In genomic region chr22:39559456-39560105, GRCh38 we compare ENCODE assay signal across 8 cellular contexts. TPM values are rescaled to one million over a fixed set of nuclear protein-coding genes. Genes with fewer than 3 reads are reported as not detected.
A peak's percentile ranks its signal among the peaks of the same experiment; 100 is the strongest.
DNase-seq lines count a peak whose midpoint lies in the region; ATAC-seq and TF ChIP-seq lines count a peak whose summit lies in the region.

No MANE protein-coding gene starts in this region.

- H3K27me3 Mint-ChIP-seq in T-helper 17 cell = peaks cover 34% of the 10 kb centered on the region
- H3K27me3 Mint-ChIP-seq in activated CD8-positive, alpha-beta memory T cell treated with anti-CD3 and anti-CD28 coated beads, Interleukin-2, amount 10 ng/mL, durations not matched to agents 7 days and 5 days = peaks cover 44% of the 10 kb centered on the region
- peaks cover 13% of the 10 kb centered on the region for H3K27me3 Mint-ChIP-seq in activated naive CD4-positive, alpha-beta T cell treated with anti-CD3 and anti-CD28 coated beads for 36 hours (ENCODE audit: low read depth)

- H3K27ac Mint-ChIP-seq in T-helper 17 cell = no peak overlapping the region
- H3K27ac Mint-ChIP-seq in activated CD8-positive, alpha-beta memory T cell treated with anti-CD3 and anti-CD28 coated beads, Interleukin-2, amount 10 ng/mL, durations not matched to agents 7 days and 5 days = no peak overlapping the region
- no peak overlapping the region for H3K27ac Mint-ChIP-seq in activated naive CD4-positive, alpha-beta T cell treated with anti-CD3 and anti-CD28 coated beads for 36 hours

- no peak overlapping the region for H3K4me3 ChIP-seq in AG04450 (ENCODE audit: low read depth, low read length)

- TF ChIP-seq CTCF in AG04450 (IDR thresholded peaks at IDR 0.05; ENCODE audit: low read depth, low read length) = peak; percentile 42
- peak; percentile 74 for TF ChIP-seq CTCF in GM12872 (IDR thresholded peaks at IDR 0.05; ENCODE audit: insufficient read depth, low read depth, low read length)
- peak; percentile 52 for TF ChIP-seq CTCF in foreskin keratinocyte (conservative IDR thresholded peaks at IDR 0.05)

- no peak overlapping the region for H3K27ac ChIP-seq in AG04450 (ENCODE audit: low read depth, low read length)
- H3K27ac ChIP-seq in foreskin keratinocyte = no peak overlapping the region

- peak overlapping the region; percentile 51 for H3K4me3 Mint-ChIP-seq in T-helper 17 cell
- H3K4me3 Mint-ChIP-seq in activated CD8-positive, alpha-beta memory T cell treated with anti-CD3 and anti-CD28 coated beads, Interleukin-2, amount 10 ng/mL, durations not matched to agents 7 days and 5 days = no peak overlapping the region
- no peak overlapping the region for H3K4me3 Mint-ChIP-seq in activated naive CD4-positive, alpha-beta T cell treated with anti-CD3 and anti-CD28 coated beads for 36 hours

- no peak for DNase-seq in AG04450 (ENCODE audit: low read depth, low spot score)
- DNase-seq in T-helper 17 cell = no peak
- DNase-seq in foreskin keratinocyte = no peak
- no peak for DNase-seq in NOMO-1 (lab: John Stamatoyannopoulos, UW; ENCODE audit: unreplicated experiment in 2 of 2)
- DNase-seq in activated CD8-positive, alpha-beta memory T cell treated with anti-CD3 and anti-CD28 coated beads, Interleukin-2, amount 10 ng/mL, durations not matched to agents 7 days and 5 days = no peak
- no peak for DNase-seq in activated naive CD4-positive, alpha-beta T cell treated with anti-CD3 and anti-CD28 coated beads for 36 hours

- intact Hi-C loops in activated naive CD4-positive, alpha-beta T cell treated with anti-CD3 and anti-CD28 coated beads for 36 hours (cut with micrococcal nuclease) = loop anchor here (5.0 kb wide), 1 partner anchor 463 kb away; no protein-coding TSS in a partner anchor

- no peaks in the 10 kb centered on the region for H3K9me3 Mint-ChIP-seq in activated CD8-positive, alpha-beta memory T cell treated with anti-CD3 and anti-CD28 coated beads, Interleukin-2, amount 10 ng/mL, durations not matched to agents 7 days and 5 days (ENCODE audit: low read depth)
- H3K9me3 Mint-ChIP-seq in activated naive CD4-positive, alpha-beta T cell treated with anti-CD3 and anti-CD28 coated beads for 36 hours = no peaks in the 10 kb centered on the region

- H3K27me3 ChIP-seq in AG04450 (ENCODE audit: control insufficient read depth, insufficient read depth, low read length) = peaks cover 56% of the 10 kb centered on the region
- H3K27me3 ChIP-seq in foreskin keratinocyte = peaks cover 61% of the 10 kb centered on the region

- H3K4me1 Mint-ChIP-seq in T-helper 17 cell = peaks cover 14% of the 10 kb centered on the region
- peaks cover 6% of the 10 kb centered on the region for H3K4me1 Mint-ChIP-seq in activated CD8-positive, alpha-beta memory T cell treated with anti-CD3 and anti-CD28 coated beads, Interleukin-2, amount 10 ng/mL, durations not matched to agents 7 days and 5 days
- H3K4me1 Mint-ChIP-seq in activated naive CD4-positive, alpha-beta T cell treated with anti-CD3 and anti-CD28 coated beads for 36 hours (ENCODE audit: low read depth) = peaks cover 4% of the 10 kb centered on the region

- peaks cover 2% of the 10 kb centered on the region for H3K36me3 Mint-ChIP-seq in T-helper 17 cell (ENCODE audit: low read depth)
- peaks cover 1% of the 10 kb centered on the region for H3K36me3 Mint-ChIP-seq in activated CD8-positive, alpha-beta memory T cell treated with anti-CD3 and anti-CD28 coated beads, Interleukin-2, amount 10 ng/mL, durations not matched to agents 7 days and 5 days
- H3K36me3 Mint-ChIP-seq in activated naive CD4-positive, alpha-beta T cell treated with anti-CD3 and anti-CD28 coated beads for 36 hours (ENCODE audit: low read depth) = no peaks in the 10 kb centered on the region

- H3K9me3 ChIP-seq in AG04450 (ENCODE audit: control insufficient read depth, insufficient read depth, low read length) (peaks cover 2% of the 10 kb centered on the region; the same call in 1 of the 2 replicates), T-helper 17 cell (ENCODE audit: control insufficient read depth, low read length, poor library complexity, severe bottlenecking) (no peaks in the 10 kb centered on the region)

- POLR2A ChIA-PET in AG04450 (lab: Yijun Ruan, JAX) = interaction anchor here (0.6 kb wide), 1 partner anchor 390 kb away, joined by 4 read pairs; no protein-coding TSS in a partner anchor

- CTCF ChIA-PET in AG04450 (lab: Charles Lee) = interaction anchor here (0.6 to 0.7 kb wide), 2 partner anchors 195 to 294 kb away, joined by 3 to 9 read pairs; no protein-coding TSS in a partner anchor
- CTCF ChIA-PET in activated CD8-positive, alpha-beta memory T cell treated with anti-CD3 and anti-CD28 coated beads, Interleukin-2, amount 10 ng/mL, durations not matched to agents 7 days and 5 days (lab: Charles Lee) = interaction anchor here (1.1 to 1.8 kb wide), 4 partner anchors 33 to 476 kb away, joined by 3 to 12 read pairs (median 3); no protein-coding TSS in a partner anchor
- CTCF ChIA-PET in activated naive CD4-positive, alpha-beta T cell treated with anti-CD3 and anti-CD28 coated beads for 36 hours (lab: Charles Lee) = interaction anchor here (0.5 to 3.3 kb wide), 8 partner anchors 17 to 465 kb away, joined by 3 to 20 read pairs (median 4); no protein-coding TSS in a partner anchor

- ATAC-seq in T-helper 17 cell (no peak), foreskin keratinocyte (no peak), HG03521 (IDR thresholded peaks at IDR 0.05; ENCODE audit: unreplicated experiment) (no peak)
- ATAC-seq in activated CD8-positive, alpha-beta memory T cell treated with anti-CD3 and anti-CD28 coated beads, Interleukin-2, amount 10 ng/mL, durations not matched to agents 7 days and 5 days = no peak

- no peaks in the 10 kb centered on the region for H3K4me1 ChIP-seq in foreskin keratinocyte

RNA-seq across cellular contexts. Expression of gene CACNA1I, which starts 11.0 kb away (rescaled TPM):
- polyA plus RNA-seq in AG04450 (2011; rRNA removed) (not detected in 2 replicates), foreskin keratinocyte (not detected in 2 replicates)
- not detected in 2 replicates for polyA minus RNA-seq in AG04450 (2011; rRNA and poly(A)+ RNA removed)
- total RNA-seq in T-helper 17 cell (10 to 100 TPM; 20.3 to 27.9 TPM), foreskin keratinocyte (under 0.01 TPM in 1 of 2 replicates, not detected in the other)
- 1 to 10 TPM in 1 of 2 experiments, under 1 TPM in 1; 0.30 to 1.8 TPM for total RNA-seq in activated CD8-positive, alpha-beta memory T cell treated with anti-CD3 and anti-CD28 coated beads, Interleukin-2, amount 10 ng/mL, durations not matched to agents 7 days and 5 days
- under 1 TPM; 0.27 to 0.31 TPM for total RNA-seq in activated naive CD4-positive, alpha-beta T cell treated with anti-CD3 and anti-CD28 coated beads for 36 hours

RNA-seq across cellular contexts. Expression of gene RPS19BP1, which starts 27.0 kb away (rescaled TPM):
- polyA plus RNA-seq in AG04450 (2011; rRNA removed) = 50.8 and 53.0 TPM in 2 replicates
- polyA minus RNA-seq in AG04450 (2011; rRNA and poly(A)+ RNA removed) = 7.3 and 9.3 TPM in 2 replicates
- 10 to 100 TPM; 42.6 to 47.3 TPM for total RNA-seq in T-helper 17 cell
- 117 and 125 TPM in 2 replicates for total RNA-seq in foreskin keratinocyte
- polyA plus RNA-seq in foreskin keratinocyte = 192 TPM in 2 replicates
- 10 to 100 TPM; 64.8 to 81.6 TPM for total RNA-seq in activated CD8-positive, alpha-beta memory T cell treated with anti-CD3 and anti-CD28 coated beads, Interleukin-2, amount 10 ng/mL, durations not matched to agents 7 days and 5 days
- total RNA-seq in activated naive CD4-positive, alpha-beta T cell treated with anti-CD3 and anti-CD28 coated beads for 36 hours = 10 to 100 TPM; 52.0 to 56.2 TPM

RNA-seq across cellular contexts. Expression of gene ATF4, which starts 39.2 kb away (rescaled TPM):
- polyA plus RNA-seq in AG04450 (2011; rRNA removed) (844 and 936 TPM in 2 replicates), foreskin keratinocyte (662 and 690 TPM in 2 replicates)
- polyA minus RNA-seq in AG04450 (2011; rRNA and poly(A)+ RNA removed) = 241 and 243 TPM in 2 replicates
- total RNA-seq in T-helper 17 cell (100 to 1,000 TPM; 260 to 333 TPM), foreskin keratinocyte (541 and 610 TPM in 2 replicates)
- total RNA-seq in activated CD8-positive, alpha-beta memory T cell treated with anti-CD3 and anti-CD28 coated beads, Interleukin-2, amount 10 ng/mL, durations not matched to agents 7 days and 5 days = 100 to 1,000 TPM; 365 to 501 TPM
- total RNA-seq in activated naive CD4-positive, alpha-beta T cell treated with anti-CD3 and anti-CD28 coated beads for 36 hours = 100 to 1,000 TPM; 589 to 609 TPM

RNA-seq across cellular contexts. Expression of gene MIEF1, which starts 57.5 kb away (rescaled TPM):
- polyA plus RNA-seq in AG04450 (2011; rRNA removed) = 18.9 and 19.2 TPM in 2 replicates
- 22.3 and 24.3 TPM in 2 replicates for polyA minus RNA-seq in AG04450 (2011; rRNA and poly(A)+ RNA removed)
- total RNA-seq in T-helper 17 cell = 10 to 100 TPM; 16.9 to 22.7 TPM
- total RNA-seq in foreskin keratinocyte = 27.6 and 28.0 TPM in 2 replicates
- polyA plus RNA-seq in foreskin keratinocyte = 10.0 and 11.2 TPM in 2 replicates
- 10 to 100 TPM; 40.6 to 45.7 TPM for total RNA-seq in activated CD8-positive, alpha-beta memory T cell treated with anti-CD3 and anti-CD28 coated beads, Interleukin-2, amount 10 ng/mL, durations not matched to agents 7 days and 5 days
- 10 to 100 TPM; 33.3 to 35.1 TPM for total RNA-seq in activated naive CD4-positive, alpha-beta T cell treated with anti-CD3 and anti-CD28 coated beads for 36 hours

Comparison
In these comparisons a context has a peak if more than half of its experiments do, and no peak if none do; other contexts are left out.
1. RNA of gene CACNA1I, which starts 11.0 kb away (total RNA-seq): 20.3 to 27.9 TPM in T-helper 17 cell; 0.30 to 1.8 TPM in activated CD8-positive, alpha-beta memory T cell treated with anti-CD3 and anti-CD28 coated beads, Interleukin-2, amount 10 ng/mL, durations not matched to agents 7 days and 5 days, 0.27 to 0.31 TPM in activated naive CD4-positive, alpha-beta T cell treated with anti-CD3 and anti-CD28 coated beads for 36 hours and under 0.01 TPM in foreskin keratinocyte; every median in the first group is over 4 times any median in the second.
2. Peak in every context shown above with its lines, with median percentiles within 50 percentile points of each other: CTCF ChIP-seq.